ENCODE assay signal across 1 cellular context in the genomic region with DNA sequence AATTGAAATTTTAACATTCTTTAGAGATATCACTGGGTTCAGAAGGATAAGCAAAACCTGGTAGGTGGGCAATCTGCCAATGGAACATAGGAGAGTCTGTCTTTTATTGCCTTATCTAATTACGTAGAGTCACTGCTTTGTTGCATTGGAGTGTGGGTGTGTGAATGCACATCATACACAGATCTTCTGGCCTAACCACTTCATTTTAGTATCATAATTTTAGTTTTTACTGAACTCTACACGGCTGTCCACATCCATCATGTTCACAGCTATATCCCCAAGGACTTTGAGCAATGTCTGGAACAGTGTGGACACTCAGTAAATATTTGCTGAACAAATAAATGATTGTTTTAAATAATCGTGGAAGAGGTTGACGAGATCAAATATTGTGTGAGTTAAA.
TF ChIP-seq lines count a peak whose summit lies in the region.

No MANE protein-coding gene starts in this region.

TF ChIP-seq in HepG2, 621 proteins besides CTCF, POLR2A, EP300 and RAD21 (continued from another document and continues in another):
- TF ChIP-seq ZNF513 (CRISPR knock-in tag; conservative IDR thresholded peaks at IDR 0.05) (no peak), THAP9 (CRISPR knock-in tag; IDR thresholded peaks at IDR 0.05; ENCODE audit: borderline replicate concordance) (no peak), ZNF781 (CRISPR knock-in tag; IDR thresholded peaks at IDR 0.05; ENCODE audit: borderline replicate concordance, not compliant biosample characterization) (no peak), MBNL3 (CRISPR knock-in tag; conservative IDR thresholded peaks at IDR 0.05) (no peak), GPN1 (CRISPR knock-in tag; IDR thresholded peaks at IDR 0.05; ENCODE audit: borderline replicate concordance) (no peak), ZNF430 (CRISPR knock-in tag; IDR thresholded peaks at IDR 0.05) (no peak), GATAD2A (CRISPR knock-in tag; IDR thresholded peaks at IDR 0.05) (peak; percentile 69), HMG20B (CRISPR knock-in tag; conservative IDR thresholded peaks at IDR 0.05) (no peak), CBX2 (IDR thresholded peaks at IDR 0.05; ENCODE audit: low read depth, low read length) (no peak), CBX2 (CRISPR knock-in tag; IDR thresholded peaks at IDR 0.05; ENCODE audit: low read depth) (no peak), RFXAP (CRISPR knock-in tag; IDR thresholded peaks at IDR 0.05; ENCODE audit: borderline replicate concordance) (no peak), CEBPB (IDR thresholded peaks at IDR 0.05; ENCODE audit: borderline replicate concordance, low read depth, low read length) (peak; percentile 51; the same call in 1 of the 2 replicates), MTF1 (CRISPR knock-in tag; IDR thresholded peaks at IDR 0.05) (no peak), HNF4G (IDR thresholded peaks at IDR 0.05; ENCODE audit: borderline replicate concordance, low read depth, low read length) (peak; percentile 59), HNF4G (CRISPR knock-in tag; IDR thresholded peaks at IDR 0.05; ENCODE audit: borderline replicate concordance, low read depth) (no peak), SOX13 (IDR thresholded peaks at IDR 0.05) (no peak), SOX13 (CRISPR knock-in tag; conservative IDR thresholded peaks at IDR 0.05 in 1 of 2, IDR thresholded peaks at IDR 0.05 in 1 of 2) (peak in 1 of 2 experiments; percentile 80; a peak in 2 of 4 replicates), HOXD1 (CRISPR knock-in tag; IDR thresholded peaks at IDR 0.05) (peak; percentile 99), ZNF773 (CRISPR knock-in tag; IDR thresholded peaks at IDR 0.05; ENCODE audit: borderline replicate concordance) (no peak), ZSCAN21 (CRISPR knock-in tag; IDR thresholded peaks at IDR 0.05; ENCODE audit: borderline replicate concordance) (no peak), NR2F6 (IDR thresholded peaks at IDR 0.05) (0 out of 2 replicates have a peak, but pooled peaks have one; percentile 20), NR2F6 (CRISPR knock-in tag; IDR thresholded peaks at IDR 0.05) (0 out of 2 replicates have a peak, but pooled peaks have one; percentile 22), CSRNP1 (CRISPR knock-in tag; IDR thresholded peaks at IDR 0.05) (no peak), TBX3 (IDR thresholded peaks at IDR 0.05; ENCODE audit: borderline replicate concordance) (peak; percentile 83), TFAP4 (IDR thresholded peaks at IDR 0.05; ENCODE audit: borderline replicate concordance, low read depth) (no peak), ZKSCAN8 (CRISPR knock-in tag; IDR thresholded peaks at IDR 0.05; ENCODE audit: borderline replicate concordance) (no peak), MBD4 (IDR thresholded peaks at IDR 0.05; ENCODE audit: borderline replicate concordance, low read length) (no peak), ZNF24 (IDR thresholded peaks at IDR 0.05) (no peak), ZNF772 (CRISPR knock-in tag; IDR thresholded peaks at IDR 0.05) (no peak), KDM6A (CRISPR knock-in tag; IDR thresholded peaks at IDR 0.05; ENCODE audit: low read depth) (0 out of 2 replicates have a peak, but pooled peaks have one; percentile 17), ZNF331 (CRISPR knock-in tag; IDR thresholded peaks at IDR 0.05) (0 out of 2 replicates have a peak, but pooled peaks have one; percentile 17)
- TF ChIP-seq, protein P1, sequence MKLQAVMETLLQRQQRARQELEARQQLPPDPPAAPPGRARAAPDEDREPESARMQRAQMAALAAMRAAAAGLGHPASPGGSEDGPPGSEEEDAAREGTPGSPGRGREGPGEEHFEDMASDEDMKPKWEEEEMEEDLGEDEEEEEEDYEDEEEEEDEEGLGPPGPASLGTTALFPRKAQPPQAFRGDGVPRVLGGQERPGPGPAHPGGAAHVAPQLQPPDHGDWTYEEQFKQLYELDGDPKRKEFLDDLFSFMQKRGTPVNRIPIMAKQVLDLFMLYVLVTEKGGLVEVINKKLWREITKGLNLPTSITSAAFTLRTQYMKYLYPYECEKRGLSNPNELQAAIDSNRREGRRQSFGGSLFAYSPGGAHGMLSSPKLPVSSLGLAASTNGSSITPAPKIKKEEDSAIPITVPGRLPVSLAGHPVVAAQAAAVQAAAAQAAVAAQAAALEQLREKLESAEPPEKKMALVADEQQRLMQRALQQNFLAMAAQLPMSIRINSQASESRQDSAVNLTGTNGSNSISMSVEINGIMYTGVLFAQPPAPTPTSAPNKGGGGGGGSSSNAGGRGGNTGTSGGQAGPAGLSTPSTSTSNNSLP (IDR thresholded peaks at IDR 0.05; ENCODE audit: low read depth, low read length): peak; percentile 78
- TF ChIP-seq, protein P2, sequence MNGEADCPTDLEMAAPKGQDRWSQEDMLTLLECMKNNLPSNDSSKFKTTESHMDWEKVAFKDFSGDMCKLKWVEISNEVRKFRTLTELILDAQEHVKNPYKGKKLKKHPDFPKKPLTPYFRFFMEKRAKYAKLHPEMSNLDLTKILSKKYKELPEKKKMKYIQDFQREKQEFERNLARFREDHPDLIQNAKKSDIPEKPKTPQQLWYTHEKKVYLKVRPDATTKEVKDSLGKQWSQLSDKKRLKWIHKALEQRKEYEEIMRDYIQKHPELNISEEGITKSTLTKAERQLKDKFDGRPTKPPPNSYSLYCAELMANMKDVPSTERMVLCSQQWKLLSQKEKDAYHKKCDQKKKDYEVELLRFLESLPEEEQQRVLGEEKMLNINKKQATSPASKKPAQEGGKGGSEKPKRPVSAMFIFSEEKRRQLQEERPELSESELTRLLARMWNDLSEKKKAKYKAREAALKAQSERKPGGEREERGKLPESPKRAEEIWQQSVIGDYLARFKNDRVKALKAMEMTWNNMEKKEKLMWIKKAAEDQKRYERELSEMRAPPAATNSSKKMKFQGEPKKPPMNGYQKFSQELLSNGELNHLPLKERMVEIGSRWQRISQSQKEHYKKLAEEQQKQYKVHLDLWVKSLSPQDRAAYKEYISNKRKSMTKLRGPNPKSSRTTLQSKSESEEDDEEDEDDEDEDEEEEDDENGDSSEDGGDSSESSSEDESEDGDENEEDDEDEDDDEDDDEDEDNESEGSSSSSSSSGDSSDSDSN (CRISPR knock-in tag; IDR thresholded peaks at IDR 0.05): no peak
- TF ChIP-seq, protein P3, sequence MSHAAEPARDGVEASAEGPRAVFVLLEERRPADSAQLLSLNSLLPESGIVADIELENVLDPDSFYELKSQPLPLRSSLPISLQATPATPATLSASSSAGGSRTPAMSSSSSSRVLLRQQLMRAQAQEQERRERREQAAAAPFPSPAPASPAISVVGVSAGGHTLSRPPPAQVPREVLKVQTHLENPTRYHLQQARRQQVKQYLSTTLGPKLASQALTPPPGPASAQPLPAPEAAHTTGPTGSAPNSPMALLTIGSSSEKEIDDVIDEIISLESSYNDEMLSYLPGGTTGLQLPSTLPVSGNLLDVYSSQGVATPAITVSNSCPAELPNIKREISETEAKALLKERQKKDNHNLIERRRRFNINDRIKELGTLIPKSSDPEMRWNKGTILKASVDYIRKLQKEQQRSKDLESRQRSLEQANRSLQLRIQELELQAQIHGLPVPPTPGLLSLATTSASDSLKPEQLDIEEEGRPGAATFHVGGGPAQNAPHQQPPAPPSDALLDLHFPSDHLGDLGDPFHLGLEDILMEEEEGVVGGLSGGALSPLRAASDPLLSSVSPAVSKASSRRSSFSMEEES (CRISPR knock-in tag; IDR thresholded peaks at IDR 0.05): no peak
- TF ChIP-seq, protein P4, sequence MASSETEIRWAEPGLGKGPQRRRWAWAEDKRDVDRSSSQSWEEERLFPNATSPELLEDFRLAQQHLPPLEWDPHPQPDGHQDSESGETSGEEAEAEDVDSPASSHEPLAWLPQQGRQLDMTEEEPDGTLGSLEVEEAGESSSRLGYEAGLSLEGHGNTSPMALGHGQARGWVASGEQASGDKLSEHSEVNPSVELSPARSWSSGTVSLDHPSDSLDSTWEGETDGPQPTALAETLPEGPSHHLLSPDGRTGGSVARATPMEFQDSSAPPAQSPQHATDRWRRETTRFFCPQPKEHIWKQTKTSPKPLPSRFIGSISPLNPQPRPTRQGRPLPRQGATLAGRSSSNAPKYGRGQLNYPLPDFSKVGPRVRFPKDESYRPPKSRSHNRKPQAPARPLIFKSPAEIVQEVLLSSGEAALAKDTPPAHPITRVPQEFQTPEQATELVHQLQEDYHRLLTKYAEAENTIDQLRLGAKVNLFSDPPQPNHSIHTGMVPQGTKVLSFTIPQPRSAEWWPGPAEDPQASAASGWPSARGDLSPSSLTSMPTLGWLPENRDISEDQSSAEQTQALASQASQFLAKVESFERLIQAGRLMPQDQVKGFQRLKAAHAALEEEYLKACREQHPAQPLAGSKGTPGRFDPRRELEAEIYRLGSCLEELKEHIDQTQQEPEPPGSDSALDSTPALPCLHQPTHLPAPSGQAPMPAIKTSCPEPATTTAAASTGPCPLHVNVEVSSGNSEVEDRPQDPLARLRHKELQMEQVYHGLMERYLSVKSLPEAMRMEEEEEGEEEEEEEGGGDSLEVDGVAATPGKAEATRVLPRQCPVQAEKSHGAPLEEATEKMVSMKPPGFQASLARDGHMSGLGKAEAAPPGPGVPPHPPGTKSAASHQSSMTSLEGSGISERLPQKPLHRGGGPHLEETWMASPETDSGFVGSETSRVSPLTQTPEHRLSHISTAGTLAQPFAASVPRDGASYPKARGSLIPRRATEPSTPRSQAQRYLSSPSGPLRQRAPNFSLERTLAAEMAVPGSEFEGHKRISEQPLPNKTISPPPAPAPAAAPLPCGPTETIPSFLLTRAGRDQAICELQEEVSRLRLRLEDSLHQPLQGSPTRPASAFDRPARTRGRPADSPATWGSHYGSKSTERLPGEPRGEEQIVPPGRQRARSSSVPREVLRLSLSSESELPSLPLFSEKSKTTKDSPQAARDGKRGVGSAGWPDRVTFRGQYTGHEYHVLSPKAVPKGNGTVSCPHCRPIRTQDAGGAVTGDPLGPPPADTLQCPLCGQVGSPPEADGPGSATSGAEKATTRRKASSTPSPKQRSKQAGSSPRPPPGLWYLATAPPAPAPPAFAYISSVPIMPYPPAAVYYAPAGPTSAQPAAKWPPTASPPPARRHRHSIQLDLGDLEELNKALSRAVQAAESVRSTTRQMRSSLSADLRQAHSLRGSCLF (CRISPR knock-in tag; IDR thresholded peaks at IDR 0.05; ENCODE audit: borderline replicate concordance): no peak
- TF ChIP-seq, protein P5, sequence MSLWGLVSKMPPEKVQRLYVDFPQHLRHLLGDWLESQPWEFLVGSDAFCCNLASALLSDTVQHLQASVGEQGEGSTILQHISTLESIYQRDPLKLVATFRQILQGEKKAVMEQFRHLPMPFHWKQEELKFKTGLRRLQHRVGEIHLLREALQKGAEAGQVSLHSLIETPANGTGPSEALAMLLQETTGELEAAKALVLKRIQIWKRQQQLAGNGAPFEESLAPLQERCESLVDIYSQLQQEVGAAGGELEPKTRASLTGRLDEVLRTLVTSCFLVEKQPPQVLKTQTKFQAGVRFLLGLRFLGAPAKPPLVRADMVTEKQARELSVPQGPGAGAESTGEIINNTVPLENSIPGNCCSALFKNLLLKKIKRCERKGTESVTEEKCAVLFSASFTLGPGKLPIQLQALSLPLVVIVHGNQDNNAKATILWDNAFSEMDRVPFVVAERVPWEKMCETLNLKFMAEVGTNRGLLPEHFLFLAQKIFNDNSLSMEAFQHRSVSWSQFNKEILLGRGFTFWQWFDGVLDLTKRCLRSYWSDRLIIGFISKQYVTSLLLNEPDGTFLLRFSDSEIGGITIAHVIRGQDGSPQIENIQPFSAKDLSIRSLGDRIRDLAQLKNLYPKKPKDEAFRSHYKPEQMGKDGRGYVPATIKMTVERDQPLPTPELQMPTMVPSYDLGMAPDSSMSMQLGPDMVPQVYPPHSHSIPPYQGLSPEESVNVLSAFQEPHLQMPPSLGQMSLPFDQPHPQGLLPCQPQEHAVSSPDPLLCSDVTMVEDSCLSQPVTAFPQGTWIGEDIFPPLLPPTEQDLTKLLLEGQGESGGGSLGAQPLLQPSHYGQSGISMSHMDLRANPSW (CRISPR knock-in tag; IDR thresholded peaks at IDR 0.05; ENCODE audit: borderline replicate concordance): no peak
